In the genomic region with DNA sequence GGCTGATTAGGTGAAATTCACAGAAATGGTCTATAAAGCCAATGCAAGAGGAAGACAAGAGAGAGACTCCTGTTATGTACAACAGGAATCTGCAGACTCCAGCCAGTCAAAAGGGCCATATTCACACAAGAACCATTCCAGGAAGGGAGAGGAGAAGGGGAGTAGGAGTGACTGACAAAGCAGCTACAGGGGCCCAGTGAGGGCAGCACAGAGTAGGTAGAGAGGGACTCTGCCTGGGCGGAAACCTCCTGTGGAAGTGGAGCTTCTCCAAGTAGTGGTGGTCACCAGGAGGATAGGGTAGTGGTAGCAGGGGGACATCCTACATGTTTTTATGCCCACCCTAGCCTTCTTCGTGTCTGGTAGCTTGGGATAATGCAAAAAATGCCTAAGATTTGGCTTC, we compare ENCODE assay signal across 15 cellular contexts.
DNase-seq lines count a peak whose midpoint lies in the region; ATAC-seq and TF ChIP-seq lines count a peak whose summit lies in the region.
"Had no signal": no experiment of that assay in that cellular context is flagged by ENCODE, and none has a peak within 500 bp of the region (broad histone marks: within the 10 kb centered on the region; RNA-seq: fewer than 3 reads in every experiment).

No MANE protein-coding gene starts in this region.

- H3K79me2 ChIP-seq in hepatocyte (no peaks in the 10 kb centered on the region), neural progenitor cell (ENCODE audit: low read depth) (no peaks in the 10 kb centered on the region)

- no peaks in the 10 kb centered on the region for H3K9me2 ChIP-seq in hepatocyte (replicated peaks; ENCODE audit: insufficient read depth)

- H2AFZ ChIP-seq in hepatocyte (no peak overlapping the region), neural progenitor cell (replicated peaks) (peak overlapping the region; percentile 76)

- H3F3A ChIP-seq in neural progenitor cell (ENCODE audit: low read depth), result no peaks in the 10 kb centered on the region

- H3K27me3 ChIP-seq in H7 (ENCODE audit: control insufficient read depth, insufficient read depth, low read length), result no peaks in the 10 kb centered on the region
- H3K27me3 ChIP-seq in hepatocyte, result no peaks in the 10 kb centered on the region
- no peaks in the 10 kb centered on the region for H3K27me3 ChIP-seq in neural progenitor cell

- peaks cover 11% of the 10 kb centered on the region for H3K4me1 Mint-ChIP-seq in WTC11
- peaks cover 4% of the 10 kb centered on the region for H3K4me1 Mint-ChIP-seq in neural progenitor cell
- no peaks in the 10 kb centered on the region for H3K4me1 Mint-ChIP-seq in mesothelial cell of epicardium
- H3K4me1 Mint-ChIP-seq: CD4-positive, alpha-beta memory T cell had no signal

- H3K27ac Mint-ChIP-seq in WTC11 (no peak overlapping the region), neural progenitor cell (no peak overlapping the region), mesothelial cell of epicardium (no peak overlapping the region)
- H3K27ac Mint-ChIP-seq: CD4-positive, alpha-beta memory T cell had no signal

- no peak overlapping the region for H3K9ac ChIP-seq in neural progenitor cell

- H3K27me3 Mint-ChIP-seq in WTC11 (ENCODE audit: low read depth) (no peaks in the 10 kb centered on the region; the same call in 1 of the 2 replicates), neural progenitor cell (ENCODE audit: insufficient read depth, low read depth) (peaks cover 5% of the 10 kb centered on the region), mesothelial cell of epicardium (ENCODE audit: low read depth) (peaks cover 7% of the 10 kb centered on the region)
- H3K27me3 Mint-ChIP-seq: CD4-positive, alpha-beta memory T cell had no signal

- peaks cover 5% of the 10 kb centered on the region; the same call in 1 of the 2 replicates for H3K9me3 Mint-ChIP-seq in WTC11
- no peaks in the 10 kb centered on the region for H3K9me3 Mint-ChIP-seq in neural progenitor cell
- H3K9me3 Mint-ChIP-seq in mesothelial cell of epicardium, result no peaks in the 10 kb centered on the region

- H3K4me1 ChIP-seq in hepatocyte (ENCODE audit: insufficient read depth), result peaks cover 2% of the 10 kb centered on the region
- H3K4me1 ChIP-seq in neural progenitor cell, result peaks cover 13% of the 10 kb centered on the region

- POLR2A ChIA-PET in WTC11 (lab: Charles Lee), result no interaction called here

- H3K27ac ChIP-seq in hepatocyte (peak overlapping the region; percentile 33), neural progenitor cell (no peak overlapping the region)

- CTCF ChIA-PET in WTC11 (lab: Charles Lee), result no interaction called here

- no peak for TF ChIP-seq CTCF in WTC11 (IDR thresholded peaks at IDR 0.05)
- no peak for TF ChIP-seq CTCF in hepatocyte (IDR thresholded peaks at IDR 0.05; ENCODE audit: poor library complexity)
- TF ChIP-seq CTCF in neural progenitor cell (IDR thresholded peaks at IDR 0.05), result no peak
- TF ChIP-seq CTCF in mesothelial cell of epicardium (IDR thresholded peaks at IDR 0.05; ENCODE audit: unreplicated experiment), result no peak

- H3K9me3 ChIP-seq in hepatocyte (ENCODE audit: low read depth) (no peaks in the 10 kb centered on the region), neural progenitor cell (ENCODE audit: low read depth) (no peaks in the 10 kb centered on the region)

- peak; percentile 15 for DNase-seq in H7
- no peak for DNase-seq in WTC11 (ENCODE audit: low spot score)
- no peak for DNase-seq in hepatocyte (ENCODE audit: low spot score)
- no peak for DNase-seq in neural progenitor cell (ENCODE audit: low spot score)
- DNase-seq in mesothelial cell of epicardium (ENCODE audit: low spot score in 2 of 2, unreplicated experiment in 2 of 2), result no peak
- DNase-seq: C1 segment of cervical spinal cord; Calu3; CD4-positive, alpha-beta memory T cell; COR-L47; DMS53; DMS79 treated with DMSO at 0.1 percent for 48 hours; GF-D8; HCEC 1CT had no signal

- H4K20me1 ChIP-seq in hepatocyte (ENCODE audit: insufficient read depth, poor library complexity, severe bottlenecking) (no peaks in the 10 kb centered on the region), neural progenitor cell (ENCODE audit: low read depth) (no peaks in the 10 kb centered on the region)

- H3K4me2 ChIP-seq in hepatocyte (no peak overlapping the region), neural progenitor cell (no peak overlapping the region)

- H3K4me3 Mint-ChIP-seq in WTC11 (no peak overlapping the region), neural progenitor cell (no peak overlapping the region), mesothelial cell of epicardium (no peak overlapping the region)
- H3K4me3 Mint-ChIP-seq: CD4-positive, alpha-beta memory T cell had no signal

- no peak overlapping the region for H3K4me3 ChIP-seq in H7 (ENCODE audit: insufficient read depth, low read depth, low read length)
- no peak overlapping the region for H3K4me3 ChIP-seq in hepatocyte
- no peak overlapping the region for H3K4me3 ChIP-seq in neural progenitor cell

- H3K36me3 ChIP-seq in H7 (replicated peaks; ENCODE audit: control insufficient read depth, insufficient read depth, low read length) (no peaks in the 10 kb centered on the region), hepatocyte (replicated peaks; ENCODE audit: insufficient read depth, low read depth) (no peaks in the 10 kb centered on the region), neural progenitor cell (no peaks in the 10 kb centered on the region)

- peak; percentile 53; the same call in 1 of the 2 replicates for ATAC-seq in WTC11
- ATAC-seq in GM18519 (IDR thresholded peaks at IDR 0.05; ENCODE audit: low FRiP score, unreplicated experiment), result no peak
- ATAC-seq in GM19395 (IDR thresholded peaks at IDR 0.05; ENCODE audit: unreplicated experiment), result no peak

- 80% methylated on average over 2 of the region's 2 CpGs for WGBS in hepatocyte (ENCODE audit: low lambda C conversion rate, missing lambda C conversion rate)

- H3K36me3 Mint-ChIP-seq in WTC11, result no peaks in the 10 kb centered on the region
- no peaks in the 10 kb centered on the region for H3K36me3 Mint-ChIP-seq in neural progenitor cell
- no peaks in the 10 kb centered on the region for H3K36me3 Mint-ChIP-seq in mesothelial cell of epicardium
- H3K36me3 Mint-ChIP-seq: CD4-positive, alpha-beta memory T cell had no signal

TF ChIP-seq in WTC11, 78 proteins besides CTCF, POLR2A, EP300 and RAD21:
- TF ChIP-seq SMAD3 (CRISPR knock-in tag; IDR thresholded peaks at IDR 0.05; ENCODE audit: borderline replicate concordance), result no peak
- no peak for TF ChIP-seq RELA (CRISPR knock-in tag; IDR thresholded peaks at IDR 0.05; ENCODE audit: borderline replicate concordance)
- TF ChIP-seq, protein P1, sequence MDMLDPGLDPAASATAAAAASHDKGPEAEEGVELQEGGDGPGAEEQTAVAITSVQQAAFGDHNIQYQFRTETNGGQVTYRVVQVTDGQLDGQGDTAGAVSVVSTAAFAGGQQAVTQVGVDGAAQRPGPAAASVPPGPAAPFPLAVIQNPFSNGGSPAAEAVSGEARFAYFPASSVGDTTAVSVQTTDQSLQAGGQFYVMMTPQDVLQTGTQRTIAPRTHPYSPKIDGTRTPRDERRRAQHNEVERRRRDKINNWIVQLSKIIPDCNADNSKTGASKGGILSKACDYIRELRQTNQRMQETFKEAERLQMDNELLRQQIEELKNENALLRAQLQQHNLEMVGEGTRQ (CRISPR knock-in tag; IDR thresholded peaks at IDR 0.05), result no peak
- no peak for TF ChIP-seq ESRRA (CRISPR knock-in tag; IDR thresholded peaks at IDR 0.05; ENCODE audit: borderline replicate concordance)
- TF ChIP-seq ZNF121 (CRISPR knock-in tag; IDR thresholded peaks at IDR 0.05), result no peak
- no peak for TF ChIP-seq NR1H2 (CRISPR knock-in tag; IDR thresholded peaks at IDR 0.05)
- TF ChIP-seq, protein P2, sequence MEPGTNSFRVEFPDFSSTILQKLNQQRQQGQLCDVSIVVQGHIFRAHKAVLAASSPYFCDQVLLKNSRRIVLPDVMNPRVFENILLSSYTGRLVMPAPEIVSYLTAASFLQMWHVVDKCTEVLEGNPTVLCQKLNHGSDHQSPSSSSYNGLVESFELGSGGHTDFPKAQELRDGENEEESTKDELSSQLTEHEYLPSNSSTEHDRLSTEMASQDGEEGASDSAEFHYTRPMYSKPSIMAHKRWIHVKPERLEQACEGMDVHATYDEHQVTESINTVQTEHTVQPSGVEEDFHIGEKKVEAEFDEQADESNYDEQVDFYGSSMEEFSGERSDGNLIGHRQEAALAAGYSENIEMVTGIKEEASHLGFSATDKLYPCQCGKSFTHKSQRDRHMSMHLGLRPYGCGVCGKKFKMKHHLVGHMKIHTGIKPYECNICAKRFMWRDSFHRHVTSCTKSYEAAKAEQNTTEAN (CRISPR knock-in tag; IDR thresholded peaks at IDR 0.05), result no peak
- TF ChIP-seq, protein P3, sequence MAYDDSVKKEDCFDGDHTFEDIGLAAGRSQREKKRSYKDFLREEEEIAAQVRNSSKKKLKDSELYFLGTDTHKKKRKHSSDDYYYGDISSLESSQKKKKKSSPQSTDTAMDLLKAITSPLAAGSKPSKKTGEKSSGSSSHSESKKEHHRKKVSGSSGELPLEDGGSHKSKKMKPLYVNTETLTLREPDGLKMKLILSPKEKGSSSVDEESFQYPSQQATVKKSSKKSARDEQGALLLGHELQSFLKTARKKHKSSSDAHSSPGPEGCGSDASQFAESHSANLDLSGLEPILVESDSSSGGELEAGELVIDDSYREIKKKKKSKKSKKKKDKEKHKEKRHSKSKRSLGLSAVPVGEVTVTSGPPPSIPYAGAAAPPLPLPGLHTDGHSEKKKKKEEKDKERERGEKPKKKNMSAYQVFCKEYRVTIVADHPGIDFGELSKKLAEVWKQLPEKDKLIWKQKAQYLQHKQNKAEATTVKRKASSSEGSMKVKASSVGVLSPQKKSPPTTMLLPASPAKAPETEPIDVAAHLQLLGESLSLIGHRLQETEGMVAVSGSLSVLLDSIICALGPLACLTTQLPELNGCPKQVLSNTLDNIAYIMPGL (CRISPR knock-in tag; IDR thresholded peaks at IDR 0.05), result no peak
- no peak for TF ChIP-seq ZNF138 (CRISPR knock-in tag; conservative IDR thresholded peaks at IDR 0.05)
- no peak for TF ChIP-seq CREB1 (CRISPR knock-in tag; IDR thresholded peaks at IDR 0.05)
- TF ChIP-seq, protein P4, sequence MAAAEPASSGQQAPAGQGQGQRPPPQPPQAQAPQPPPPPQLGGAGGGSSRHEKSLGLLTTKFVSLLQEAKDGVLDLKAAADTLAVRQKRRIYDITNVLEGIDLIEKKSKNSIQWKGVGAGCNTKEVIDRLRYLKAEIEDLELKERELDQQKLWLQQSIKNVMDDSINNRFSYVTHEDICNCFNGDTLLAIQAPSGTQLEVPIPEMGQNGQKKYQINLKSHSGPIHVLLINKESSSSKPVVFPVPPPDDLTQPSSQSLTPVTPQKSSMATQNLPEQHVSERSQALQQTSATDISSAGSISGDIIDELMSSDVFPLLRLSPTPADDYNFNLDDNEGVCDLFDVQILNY (CRISPR knock-in tag; IDR thresholded peaks at IDR 0.05), result no peak
- no peak for TF ChIP-seq ZNF317 (CRISPR knock-in tag; IDR thresholded peaks at IDR 0.05; ENCODE audit: borderline replicate concordance, low read depth)
